ENCODE assay signal across 8 cellular contexts in the genomic region with DNA sequence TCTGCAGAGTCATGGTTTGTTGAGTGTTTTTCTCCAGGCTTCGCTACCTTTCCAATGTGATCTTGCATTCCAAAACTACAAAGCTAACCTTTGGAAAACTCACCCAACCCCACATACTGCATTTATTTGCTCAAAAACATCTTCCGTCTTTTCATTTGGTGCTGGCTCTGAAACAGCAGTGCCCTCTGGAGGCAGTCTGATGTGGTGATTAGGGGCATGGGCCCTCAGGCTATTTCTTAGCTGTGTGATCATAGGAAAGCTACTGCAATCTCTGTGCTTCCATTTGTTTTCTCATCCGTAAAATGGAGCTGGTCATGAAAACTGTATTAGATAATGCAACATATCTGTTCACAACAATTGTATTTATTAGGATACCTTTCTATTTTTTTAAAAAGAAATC. TPM values are rescaled to one million over a fixed set of nuclear protein-coding genes. Genes with fewer than 3 reads are reported as not detected.
DNase-seq lines count a peak whose midpoint lies in the region; ATAC-seq and TF ChIP-seq lines count a peak whose summit lies in the region.

No MANE protein-coding gene starts in this region.

- peaks cover 37% of the 10 kb centered on the region for H3K36me3 ChIP-seq in RWPE2 (ENCODE audit: low read depth)

- no peak overlapping the region for H3K27ac ChIP-seq in RWPE2 (ENCODE audit: poor library complexity, severe bottlenecking)

- no peaks in the 10 kb centered on the region for H3K9me3 ChIP-seq in RWPE2 (ENCODE audit: severe bottlenecking)

- ATAC-seq in RWPE2 (ENCODE audit: low read depth) (no peak), HG03521 (IDR thresholded peaks at IDR 0.05; ENCODE audit: unreplicated experiment) (no peak), GM21390 (IDR thresholded peaks at IDR 0.05; ENCODE audit: unreplicated experiment) (no peak), GM19351 (IDR thresholded peaks at IDR 0.05; ENCODE audit: unreplicated experiment) (no peak)

- DNase-seq in AG08396 (ENCODE audit: low spot score), result peak; percentile 55
- no peak for DNase-seq in GM12864 (ENCODE audit: low read depth)
- no peak for DNase-seq in RWPE2 (ENCODE audit: low spot score)
- DNase-seq in fibroblast of the aortic adventitia (ENCODE audit: low read depth), result peak; percentile 51
- peak; percentile 25 for DNase-seq in stimulated activated CD4-positive, alpha-beta T cell treated with anti-CD3 and anti-CD28 coated beads, Interleukin-15, amount 100 ng/mL, for 24 hours

- peaks cover 5% of the 10 kb centered on the region for H3K4me1 ChIP-seq in RWPE2 (ENCODE audit: insufficient read depth, poor library complexity, severe bottlenecking)

- no peaks in the 10 kb centered on the region for H3K27me3 ChIP-seq in RWPE2 (ENCODE audit: insufficient read depth, poor library complexity, severe bottlenecking)

- H3K4me3 ChIP-seq in GM12864 (ENCODE audit: low read depth, low read length) (no peak overlapping the region), RWPE2 (ENCODE audit: severe bottlenecking) (no peak overlapping the region), fibroblast of the aortic adventitia (ENCODE audit: low read depth, low read length) (no peak overlapping the region)

- peak; percentile 61 for TF ChIP-seq CTCF in GM12864 (IDR thresholded peaks at IDR 0.05; ENCODE audit: low read depth, low read length, missing control alignments)
- TF ChIP-seq CTCF in RWPE2 (IDR thresholded peaks at IDR 0.05; ENCODE audit: poor library complexity, severe bottlenecking), result peak; percentile 70
- peak; percentile 76 for TF ChIP-seq CTCF in fibroblast of the aortic adventitia (IDR thresholded peaks at IDR 0.05; ENCODE audit: insufficient read depth, low read length)

RNA-seq across cellular contexts. Expression of a gene that starts 47.0 kb away (rescaled TPM):
- 8.2 and 8.4 TPM in 2 replicates for total RNA-seq in fibroblast of the aortic adventitia (ENCODE audit: low replicate concordance)

Comparison
In these comparisons a context has a peak if more than half of its experiments do, and no peak if none do; other contexts are left out.
1. DNase-seq: peak in AG08396 (single experiment), fibroblast of the aortic adventitia (single experiment) and stimulated activated CD4-positive, alpha-beta T cell treated with anti-CD3 and anti-CD28 coated beads, Interleukin-15, amount 100 ng/mL, for 24 hours (single experiment); none in GM12864 (single experiment) and RWPE2 (single experiment).
2. Peak in every context shown above with its lines, with median percentiles within 50 percentile points of each other: CTCF ChIP-seq.